In the genomic region with DNA sequence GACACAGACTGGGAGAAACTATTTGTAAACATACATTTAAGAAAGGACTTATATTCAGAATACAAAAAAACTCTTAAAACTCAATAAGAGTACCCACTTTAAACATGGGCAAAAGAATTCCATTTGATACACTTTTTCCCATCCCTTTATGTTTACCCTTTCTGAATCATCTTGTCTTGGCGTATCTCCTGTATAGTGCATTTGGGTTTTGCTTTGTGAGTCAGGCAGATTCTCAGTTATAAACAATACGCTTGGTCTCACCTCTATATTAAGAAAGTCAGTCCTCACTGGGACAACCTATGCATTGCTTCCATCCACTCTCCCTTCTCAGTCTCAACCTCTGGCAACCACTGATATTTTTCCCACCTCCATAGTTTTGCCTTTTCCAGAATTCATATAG, we compare ENCODE assay signal across 17 cellular contexts.
"Had no signal": no experiment of that assay in that cellular context is flagged by ENCODE, and none has a peak within 500 bp of the region (broad histone marks: within the 10 kb centered on the region; RNA-seq: fewer than 3 reads in every experiment).

No MANE protein-coding gene starts in this region.

- H3K27ac ChIP-seq: heart left ventricle, neutrophil had no signal

- H3K9me3 ChIP-seq: heart left ventricle, mucosa of descending colon, neutrophil had no signal

- H3K4me3 ChIP-seq: heart left ventricle, mucosa of descending colon had no signal

- FAIRE-seq: endometrium, frontal cortex, islet of Langerhans, urothelium cell line had no signal

- H3K4me1 ChIP-seq: heart left ventricle had no signal

- ATAC-seq: heart left ventricle; left lobe of liver; mucosa of descending colon; naive thymus-derived CD8-positive, alpha-beta T cell; sciatic nerve had no signal

- H3K36me3 ChIP-seq: heart left ventricle, neutrophil had no signal

- H3K27me3 ChIP-seq: heart left ventricle, neutrophil had no signal

- DNase-seq: effector memory CD4-positive, alpha-beta T cell; erythroblast; heart left ventricle; hippocampal formation; mammary epithelial cell; mucosa of descending colon; naive thymus-derived CD8-positive, alpha-beta T cell; stimulated activated CD4-positive, alpha-beta T cell treated with anti-CD3 and anti-CD28 coated beads, Interleukin-2, amount 100 ng/mL, for 24 hours; stimulated activated CD4-positive, alpha-beta T cell treated with anti-CD3 and anti-CD28 coated beads, Interleukin-4, amount 100 ng/mL, for 4 hours; stimulated activated naive CD4-positive, alpha-beta T cell treated with Interleukin-2 at 50 U/mL for 16 hours had no signal
